In the genomic region with DNA sequence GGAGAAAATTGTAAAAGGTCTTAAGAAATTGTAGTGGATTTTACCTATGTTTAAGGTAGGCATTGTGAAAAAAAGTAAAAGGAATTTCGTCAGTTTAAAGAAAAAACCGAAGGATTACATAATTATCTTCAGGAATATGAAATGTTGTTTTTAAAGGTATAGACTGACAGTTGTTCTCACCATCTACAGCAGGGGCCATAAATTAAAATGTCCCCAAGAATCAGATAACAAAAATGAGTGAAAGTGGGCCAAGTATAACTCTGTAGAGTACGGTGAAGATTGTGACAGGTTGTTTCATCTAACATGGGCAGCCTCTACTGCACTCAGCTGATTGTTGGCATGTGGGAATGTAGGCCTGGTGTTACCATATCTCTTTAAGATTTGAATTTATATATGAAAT, we compare ENCODE assay signal across 39 cellular contexts.
"Had no signal": no experiment of that assay in that cellular context is flagged by ENCODE, and none has a peak within 500 bp of the region (broad histone marks: within the 10 kb centered on the region; RNA-seq: fewer than 3 reads in every experiment).

No MANE protein-coding gene starts in this region.

- H3K9me3 ChIP-seq: adrenal gland, ascending aorta, body of pancreas, breast epithelium had no signal

- ATAC-seq: activated naive CD4-positive, alpha-beta T cell treated with anti-CD3 and anti-CD28 coated beads, Interleukin-2, amount 50 U/mL, for 72 hours; activated naive CD8-positive, alpha-beta T cell treated with anti-CD3 and anti-CD28 coated beads, Interleukin-2, amount 50 U/mL, for 24 hours; activated T-cell treated with anti-CD3 and anti-CD28 coated beads, Interleukin-2, amount 50 U/mL, for 4 hours; activated T-cell treated with anti-CD3 and anti-CD28 coated beads, Interleukin-2, amount 50 U/mL, for 72 hours; activated T-helper 17 cell treated with anti-CD3 and anti-CD28 coated beads, Interleukin-2, amount 50 U/mL, for 72 hours; body of pancreas had no signal

- H3K27ac Mint-ChIP-seq: activated naive CD4-positive, alpha-beta T cell treated with anti-CD3 and anti-CD28 coated beads for 36 hours; activated naive CD4-positive, alpha-beta T cell treated with anti-CD3 and anti-CD28 coated beads, Interleukin-2, amount 10 ng/mL, durations not matched to agents 7 days and 5 days; activated naive CD4-positive, alpha-beta T cell treated with anti-CD3 and anti-CD28 coated beads, Interleukin-2, amount 50 U/mL, for 24 hours; activated naive CD4-positive, alpha-beta T cell treated with anti-CD3 and anti-CD28 coated beads, Interleukin-2, amount 50 U/mL, for 72 hours; activated naive CD8-positive, alpha-beta T cell; activated naive CD8-positive, alpha-beta T cell treated with anti-CD3 and anti-CD28 coated beads for 36 hours; activated naive CD8-positive, alpha-beta T cell treated with anti-CD3 and anti-CD28 coated beads, Interleukin-2, amount 10 ng/mL, durations not matched to agents 7 days and 5 days; activated naive CD8-positive, alpha-beta T cell treated with anti-CD3 and anti-CD28 coated beads, Interleukin-2, amount 50 U/mL, for 24 hours; activated T-cell treated with anti-CD3 and anti-CD28 coated beads, Interleukin-2, amount 50 U/mL, for 24 hours; activated T-cell treated with anti-CD3 and anti-CD28 coated beads, Interleukin-2, amount 50 U/mL, for 72 hours; activated T-helper 1 cell treated with anti-CD3 and anti-CD28 coated beads, Interleukin-12 subunit alpha, Interleukin-12 subunit beta, Interleukin-2, Interleukin-4 antibody, amounts not matched to agents 30 ng/mL and 10 ng/mL and 1 ng/mL, durations not matched to agents 14 hours and 24 hours and 36 hours; activated T-helper 17 cell treated with anti-CD3 and anti-CD28 coated beads, Interleukin-2, amount 50 U/mL, for 72 hours; activated T-helper 2 cell treated with anti-CD3 and anti-CD28 coated beads, Interferon-gamma antibody, Interleukin-2, Interleukin-4, amounts not matched to agents 10 μg/mL and 5 μg/mL and 100 μg/mL, durations not matched to agents 14 hours and 24 hours and 36 hours; brain had no signal

- H3K27me3 ChIP-seq: adrenal gland, ascending aorta, body of pancreas, brain microvascular endothelial cell, breast epithelium, cardiac muscle cell had no signal

- H3K36me3 ChIP-seq: breast epithelium had no signal

- H3K9me3 Mint-ChIP-seq: activated naive CD4-positive, alpha-beta T cell treated with anti-CD3 and anti-CD28 coated beads for 36 hours; activated naive CD4-positive, alpha-beta T cell treated with anti-CD3 and anti-CD28 coated beads, Interleukin-2, amount 10 ng/mL, durations not matched to agents 7 days and 5 days; activated naive CD4-positive, alpha-beta T cell treated with anti-CD3 and anti-CD28 coated beads, Interleukin-2, amount 50 U/mL, for 24 hours; activated naive CD4-positive, alpha-beta T cell treated with anti-CD3 and anti-CD28 coated beads, Interleukin-2, amount 50 U/mL, for 72 hours; activated naive CD8-positive, alpha-beta T cell treated with anti-CD3 and anti-CD28 coated beads for 36 hours; activated naive CD8-positive, alpha-beta T cell treated with anti-CD3 and anti-CD28 coated beads, Interleukin-2, amount 10 ng/mL, durations not matched to agents 7 days and 5 days; activated naive CD8-positive, alpha-beta T cell treated with anti-CD3 and anti-CD28 coated beads, Interleukin-2, amount 50 U/mL, for 24 hours; activated T-cell treated with anti-CD3 and anti-CD28 coated beads, Interleukin-2, amount 50 U/mL, for 24 hours; activated T-cell treated with anti-CD3 and anti-CD28 coated beads, Interleukin-2, amount 50 U/mL, for 4 hours; activated T-cell treated with anti-CD3 and anti-CD28 coated beads, Interleukin-2, amount 50 U/mL, for 72 hours; activated T-helper 1 cell treated with anti-CD3 and anti-CD28 coated beads, Interleukin-12 subunit alpha, Interleukin-12 subunit beta, Interleukin-2, Interleukin-4 antibody, amounts not matched to agents 30 ng/mL and 10 ng/mL and 1 ng/mL, durations not matched to agents 14 hours and 24 hours and 36 hours; activated T-helper 17 cell treated with anti-CD3 and anti-CD28 coated beads, Interleukin-2, amount 50 U/mL, for 72 hours; activated T-helper 2 cell treated with anti-CD3 and anti-CD28 coated beads, Interferon-gamma antibody, Interleukin-2, Interleukin-4, amounts not matched to agents 10 μg/mL and 5 μg/mL and 100 μg/mL, durations not matched to agents 14 hours and 24 hours and 36 hours; brain; central memory CD8-positive, alpha-beta T cell had no signal

- DNase-seq: activated effector memory CD4-positive, alpha-beta T cell treated with anti-CD3 and anti-CD28 coated beads, Interleukin-2, amount 50 U/mL, for 16 hours; activated effector memory CD4-positive, alpha-beta T cell treated with Interleukin-2 at 50 U/mL for 16 hours; activated gamma-delta T cell; activated gamma-delta T cell treated with Interleukin-2 at 50 U/mL for 16 hours; activated naive CD4-positive, alpha-beta T cell; activated naive CD4-positive, alpha-beta T cell treated with anti-CD3 and anti-CD28 coated beads for 36 hours; activated naive CD4-positive, alpha-beta T cell treated with anti-CD3 and anti-CD28 coated beads, Interleukin-2, amount 10 ng/mL, durations not matched to agents 7 days and 5 days; activated naive CD4-positive, alpha-beta T cell treated with anti-CD3 and anti-CD28 coated beads, Interleukin-2, amount 50 U/mL, for 16 hours; activated naive CD4-positive, alpha-beta T cell treated with Interleukin-2 at 50 U/mL for 16 hours; activated naive CD8-positive, alpha-beta T cell treated with anti-CD3 and anti-CD28 coated beads for 36 hours; activated naive CD8-positive, alpha-beta T cell treated with anti-CD3 and anti-CD28 coated beads, Interleukin-2, amount 10 ng/mL, durations not matched to agents 7 days and 5 days; activated naive CD8-positive, alpha-beta T cell treated with anti-CD3 and anti-CD28 coated beads, Interleukin-2, amount 50 U/mL, for 24 hours; activated T-cell treated with anti-CD3 and anti-CD28 coated beads, Interleukin-2, amount 50 U/mL, for 24 hours; activated T-cell treated with anti-CD3 and anti-CD28 coated beads, Interleukin-2, amount 50 U/mL, for 4 hours; activated T-cell treated with anti-CD3 and anti-CD28 coated beads, Interleukin-2, amount 50 U/mL, for 48 hours; activated T-cell treated with anti-CD3 and anti-CD28 coated beads, Interleukin-2, amount 50 U/mL, for 72 hours; adrenal gland; amniotic stem cell; amygdala; anterior cingulate cortex; aorta; body of pancreas; brain microvascular endothelial cell; caudate nucleus; central memory CD4-positive, alpha-beta T cell; cerebellar nuclear complex had no signal

- H3K4me1 Mint-ChIP-seq: activated naive CD4-positive, alpha-beta T cell treated with anti-CD3 and anti-CD28 coated beads, Interleukin-2, amount 10 ng/mL, durations not matched to agents 7 days and 5 days; activated naive CD8-positive, alpha-beta T cell treated with anti-CD3 and anti-CD28 coated beads, Interleukin-2, amount 10 ng/mL, durations not matched to agents 7 days and 5 days had no signal

- H3K27ac ChIP-seq: adrenal gland, ascending aorta, body of pancreas, brain microvascular endothelial cell, breast epithelium, cardiac muscle cell had no signal

- FAIRE-seq: astrocyte, bronchial epithelial cell had no signal

- H3K4me3 ChIP-seq: adrenal gland, ascending aorta, body of pancreas, breast epithelium, cardiac muscle cell had no signal

- H3K27me3 Mint-ChIP-seq: activated naive CD4-positive, alpha-beta T cell treated with anti-CD3 and anti-CD28 coated beads, Interleukin-2, amount 10 ng/mL, durations not matched to agents 7 days and 5 days; activated naive CD4-positive, alpha-beta T cell treated with anti-CD3 and anti-CD28 coated beads, Interleukin-2, amount 50 U/mL, for 24 hours; activated naive CD8-positive, alpha-beta T cell; activated naive CD8-positive, alpha-beta T cell treated with anti-CD3 and anti-CD28 coated beads for 36 hours; activated naive CD8-positive, alpha-beta T cell treated with anti-CD3 and anti-CD28 coated beads, Interleukin-2, amount 10 ng/mL, durations not matched to agents 7 days and 5 days; activated naive CD8-positive, alpha-beta T cell treated with anti-CD3 and anti-CD28 coated beads, Interleukin-2, amount 50 U/mL, for 24 hours; activated T-cell treated with anti-CD3 and anti-CD28 coated beads, Interleukin-2, amount 50 U/mL, for 24 hours; activated T-helper 17 cell treated with anti-CD3 and anti-CD28 coated beads, Interleukin-2, amount 50 U/mL, for 72 hours; central memory CD8-positive, alpha-beta T cell had no signal

- H3K4me3 Mint-ChIP-seq: activated naive CD4-positive, alpha-beta T cell treated with anti-CD3 and anti-CD28 coated beads for 36 hours; activated naive CD4-positive, alpha-beta T cell treated with anti-CD3 and anti-CD28 coated beads, Interleukin-2, amount 10 ng/mL, durations not matched to agents 7 days and 5 days; activated naive CD4-positive, alpha-beta T cell treated with anti-CD3 and anti-CD28 coated beads, Interleukin-2, amount 50 U/mL, for 24 hours; activated naive CD8-positive, alpha-beta T cell; activated naive CD8-positive, alpha-beta T cell treated with anti-CD3 and anti-CD28 coated beads for 36 hours; activated naive CD8-positive, alpha-beta T cell treated with anti-CD3 and anti-CD28 coated beads, Interleukin-2, amount 10 ng/mL, durations not matched to agents 7 days and 5 days; activated naive CD8-positive, alpha-beta T cell treated with anti-CD3 and anti-CD28 coated beads, Interleukin-2, amount 50 U/mL, for 24 hours; activated T-cell treated with anti-CD3 and anti-CD28 coated beads, Interleukin-2, amount 50 U/mL, for 24 hours; activated T-cell treated with anti-CD3 and anti-CD28 coated beads, Interleukin-2, amount 50 U/mL, for 4 hours; activated T-cell treated with anti-CD3 and anti-CD28 coated beads, Interleukin-2, amount 50 U/mL, for 72 hours; activated T-helper 1 cell treated with anti-CD3 and anti-CD28 coated beads, Interleukin-12 subunit alpha, Interleukin-12 subunit beta, Interleukin-2, Interleukin-4 antibody, amounts not matched to agents 30 ng/mL and 10 ng/mL and 1 ng/mL, durations not matched to agents 14 hours and 24 hours and 36 hours; activated T-helper 17 cell treated with anti-CD3 and anti-CD28 coated beads, Interleukin-2, amount 50 U/mL, for 72 hours; brain; central memory CD8-positive, alpha-beta T cell had no signal

- H3K4me1 ChIP-seq: adrenal gland, ascending aorta, body of pancreas, breast epithelium had no signal
